1 cellular context compared by ENCODE assay signal in genomic region chr2:28390241-28390856, GRCh38.
TF ChIP-seq lines count a peak whose summit lies in the region.

No MANE protein-coding gene starts in this region.

TF ChIP-seq in HEK293, 187 proteins besides CTCF, POLR2A, EP300 and RAD21 (continued from another document and continues in another):
- TF ChIP-seq ZNF692 (tag by site-specific recombination; IDR thresholded peaks at IDR 0.05) (peak; percentile 15; the same call in 1 of the 2 replicates), OVOL3 (tag by site-specific recombination; IDR thresholded peaks at IDR 0.05) (no peak), ZNF548 (tag by site-specific recombination; IDR thresholded peaks at IDR 0.05) (no peak), ZNF311 (tag by site-specific recombination; IDR thresholded peaks at IDR 0.05; ENCODE audit: borderline replicate concordance) (no peak), OSR2 (tag by site-specific recombination; IDR thresholded peaks at IDR 0.05) (no peak; the same call in 1 of the 2 replicates), ZNF76 (tag by site-specific recombination; IDR thresholded peaks at IDR 0.05; ENCODE audit: borderline replicate concordance, low read depth) (peak; percentile 48; the same call in 1 of the 2 replicates), ELK4 (IDR thresholded peaks at IDR 0.05; ENCODE audit: borderline replicate concordance, low read depth, low read length) (no peak), ZXDB (tag by site-specific recombination; IDR thresholded peaks at IDR 0.05) (no peak), ZNF292 (tag by site-specific recombination; IDR thresholded peaks at IDR 0.05; ENCODE audit: borderline replicate concordance, low read depth) (no peak), ZFP69B (tag by site-specific recombination; IDR thresholded peaks at IDR 0.05) (no peak), ZNF19 (tag by site-specific recombination; IDR thresholded peaks at IDR 0.05; ENCODE audit: low read depth) (no peak), ZFHX2 (tag by site-specific recombination; conservative IDR thresholded peaks at IDR 0.05) (peak; percentile 68), MEIS1 (CRISPR knock-in tag; IDR thresholded peaks at IDR 0.05; ENCODE audit: borderline replicate concordance) (no peak), ZNF449 (tag by site-specific recombination; IDR thresholded peaks at IDR 0.05) (peak; percentile 64; the same call in 1 of the 2 replicates), HOXD13 (CRISPR knock-in tag; IDR thresholded peaks at IDR 0.05; ENCODE audit: borderline replicate concordance) (no peak), ZNF610 (tag by site-specific recombination; IDR thresholded peaks at IDR 0.05; ENCODE audit: borderline replicate concordance) (no peak), HOXA7 (CRISPR knock-in tag; IDR thresholded peaks at IDR 0.05; ENCODE audit: borderline replicate concordance) (no peak), ZNF239 (tag by site-specific recombination; IDR thresholded peaks at IDR 0.05) (no peak), ZBTB17 (tag by site-specific recombination; IDR thresholded peaks at IDR 0.05) (no peak; the same call in 1 of the 2 replicates), ZNF701 (tag by site-specific recombination; IDR thresholded peaks at IDR 0.05) (0 out of 2 replicates have a peak, but pooled peaks have one; percentile 40), ZNF571 (tag by site-specific recombination; IDR thresholded peaks at IDR 0.05) (no peak), ZNF670 (tag by site-specific recombination; IDR thresholded peaks at IDR 0.05; ENCODE audit: low read depth) (no peak), ZNF792 (tag by site-specific recombination; IDR thresholded peaks at IDR 0.05) (no peak), ATF2 (tag by site-specific recombination; IDR thresholded peaks at IDR 0.05; ENCODE audit: low read depth) (no peak), ZNF335 (tag by site-specific recombination; conservative IDR thresholded peaks at IDR 0.05) (0 out of 2 replicates have a peak, but pooled peaks have one; percentile 1), ZNF280C (tag by site-specific recombination; IDR thresholded peaks at IDR 0.05) (no peak), ZNF2 (tag by site-specific recombination; IDR thresholded peaks at IDR 0.05) (no peak), YY1 (tag by site-specific recombination; IDR thresholded peaks at IDR 0.05) (no peak), GLIS1 (tag by site-specific recombination; IDR thresholded peaks at IDR 0.05) (peak; percentile 35; the same call in 1 of the 2 replicates), PRDM1 (tag by site-specific recombination; IDR thresholded peaks at IDR 0.05) (no peak), ZNF266 (tag by site-specific recombination; IDR thresholded peaks at IDR 0.05; ENCODE audit: low read depth) (no peak), KLF9 (tag by site-specific recombination; IDR thresholded peaks at IDR 0.05; ENCODE audit: low read depth) (0 out of 2 replicates have a peak, but pooled peaks have one; percentile 33), ZEB2 (tag by site-specific recombination; IDR thresholded peaks at IDR 0.05) (no peak), ZNF155 (tag by site-specific recombination; IDR thresholded peaks at IDR 0.05) (no peak), SALL2 (tag by site-specific recombination; IDR thresholded peaks at IDR 0.05; ENCODE audit: borderline replicate concordance) (no peak), ZNF830 (tag by site-specific recombination; IDR thresholded peaks at IDR 0.05; ENCODE audit: low read depth) (no peak), BCL6B (tag by site-specific recombination; IDR thresholded peaks at IDR 0.05) (no peak), KLF8 (tag by site-specific recombination; IDR thresholded peaks at IDR 0.05) (peak; percentile 67; the same call in 1 of the 2 replicates)
- TF ChIP-seq, protein P1, sequence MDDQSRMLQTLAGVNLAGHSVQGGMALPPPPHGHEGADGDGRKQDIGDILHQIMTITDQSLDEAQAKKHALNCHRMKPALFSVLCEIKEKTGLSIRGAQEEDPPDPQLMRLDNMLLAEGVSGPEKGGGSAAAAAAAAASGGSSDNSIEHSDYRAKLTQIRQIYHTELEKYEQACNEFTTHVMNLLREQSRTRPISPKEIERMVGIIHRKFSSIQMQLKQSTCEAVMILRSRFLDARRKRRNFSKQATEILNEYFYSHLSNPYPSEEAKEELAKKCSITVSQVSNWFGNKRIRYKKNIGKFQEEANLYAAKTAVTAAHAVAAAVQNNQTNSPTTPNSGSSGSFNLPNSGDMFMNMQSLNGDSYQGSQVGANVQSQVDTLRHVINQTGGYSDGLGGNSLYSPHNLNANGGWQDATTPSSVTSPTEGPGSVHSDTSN (CRISPR knock-in tag; IDR thresholded peaks at IDR 0.05) = 0 out of 2 replicates have a peak, but pooled peaks have one; percentile 29
- TF ChIP-seq, protein P2, sequence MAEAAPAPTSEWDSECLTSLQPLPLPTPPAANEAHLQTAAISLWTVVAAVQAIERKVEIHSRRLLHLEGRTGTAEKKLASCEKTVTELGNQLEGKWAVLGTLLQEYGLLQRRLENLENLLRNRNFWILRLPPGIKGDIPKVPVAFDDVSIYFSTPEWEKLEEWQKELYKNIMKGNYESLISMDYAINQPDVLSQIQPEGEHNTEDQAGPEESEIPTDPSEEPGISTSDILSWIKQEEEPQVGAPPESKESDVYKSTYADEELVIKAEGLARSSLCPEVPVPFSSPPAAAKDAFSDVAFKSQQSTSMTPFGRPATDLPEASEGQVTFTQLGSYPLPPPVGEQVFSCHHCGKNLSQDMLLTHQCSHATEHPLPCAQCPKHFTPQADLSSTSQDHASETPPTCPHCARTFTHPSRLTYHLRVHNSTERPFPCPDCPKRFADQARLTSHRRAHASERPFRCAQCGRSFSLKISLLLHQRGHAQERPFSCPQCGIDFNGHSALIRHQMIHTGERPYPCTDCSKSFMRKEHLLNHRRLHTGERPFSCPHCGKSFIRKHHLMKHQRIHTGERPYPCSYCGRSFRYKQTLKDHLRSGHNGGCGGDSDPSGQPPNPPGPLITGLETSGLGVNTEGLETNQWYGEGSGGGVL (tag by site-specific recombination; IDR thresholded peaks at IDR 0.05) = peak; percentile 51; the same call in 1 of the 2 replicates
- TF ChIP-seq, protein P3, sequence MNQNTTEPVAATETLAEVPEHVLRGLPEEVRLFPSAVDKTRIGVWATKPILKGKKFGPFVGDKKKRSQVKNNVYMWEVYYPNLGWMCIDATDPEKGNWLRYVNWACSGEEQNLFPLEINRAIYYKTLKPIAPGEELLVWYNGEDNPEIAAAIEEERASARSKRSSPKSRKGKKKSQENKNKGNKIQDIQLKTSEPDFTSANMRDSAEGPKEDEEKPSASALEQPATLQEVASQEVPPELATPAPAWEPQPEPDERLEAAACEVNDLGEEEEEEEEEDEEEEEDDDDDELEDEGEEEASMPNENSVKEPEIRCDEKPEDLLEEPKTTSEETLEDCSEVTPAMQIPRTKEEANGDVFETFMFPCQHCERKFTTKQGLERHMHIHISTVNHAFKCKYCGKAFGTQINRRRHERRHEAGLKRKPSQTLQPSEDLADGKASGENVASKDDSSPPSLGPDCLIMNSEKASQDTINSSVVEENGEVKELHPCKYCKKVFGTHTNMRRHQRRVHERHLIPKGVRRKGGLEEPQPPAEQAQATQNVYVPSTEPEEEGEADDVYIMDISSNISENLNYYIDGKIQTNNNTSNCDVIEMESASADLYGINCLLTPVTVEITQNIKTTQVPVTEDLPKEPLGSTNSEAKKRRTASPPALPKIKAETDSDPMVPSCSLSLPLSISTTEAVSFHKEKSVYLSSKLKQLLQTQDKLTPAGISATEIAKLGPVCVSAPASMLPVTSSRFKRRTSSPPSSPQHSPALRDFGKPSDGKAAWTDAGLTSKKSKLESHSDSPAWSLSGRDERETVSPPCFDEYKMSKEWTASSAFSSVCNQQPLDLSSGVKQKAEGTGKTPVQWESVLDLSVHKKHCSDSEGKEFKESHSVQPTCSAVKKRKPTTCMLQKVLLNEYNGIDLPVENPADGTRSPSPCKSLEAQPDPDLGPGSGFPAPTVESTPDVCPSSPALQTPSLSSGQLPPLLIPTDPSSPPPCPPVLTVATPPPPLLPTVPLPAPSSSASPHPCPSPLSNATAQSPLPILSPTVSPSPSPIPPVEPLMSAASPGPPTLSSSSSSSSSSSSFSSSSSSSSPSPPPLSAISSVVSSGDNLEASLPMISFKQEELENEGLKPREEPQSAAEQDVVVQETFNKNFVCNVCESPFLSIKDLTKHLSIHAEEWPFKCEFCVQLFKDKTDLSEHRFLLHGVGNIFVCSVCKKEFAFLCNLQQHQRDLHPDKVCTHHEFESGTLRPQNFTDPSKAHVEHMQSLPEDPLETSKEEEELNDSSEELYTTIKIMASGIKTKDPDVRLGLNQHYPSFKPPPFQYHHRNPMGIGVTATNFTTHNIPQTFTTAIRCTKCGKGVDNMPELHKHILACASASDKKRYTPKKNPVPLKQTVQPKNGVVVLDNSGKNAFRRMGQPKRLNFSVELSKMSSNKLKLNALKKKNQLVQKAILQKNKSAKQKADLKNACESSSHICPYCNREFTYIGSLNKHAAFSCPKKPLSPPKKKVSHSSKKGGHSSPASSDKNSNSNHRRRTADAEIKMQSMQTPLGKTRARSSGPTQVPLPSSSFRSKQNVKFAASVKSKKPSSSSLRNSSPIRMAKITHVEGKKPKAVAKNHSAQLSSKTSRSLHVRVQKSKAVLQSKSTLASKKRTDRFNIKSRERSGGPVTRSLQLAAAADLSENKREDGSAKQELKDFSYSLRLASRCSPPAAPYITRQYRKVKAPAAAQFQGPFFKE (tag by site-specific recombination; IDR thresholded peaks at IDR 0.05; ENCODE audit: borderline replicate concordance) = no peak
- TF ChIP-seq, protein P4, sequence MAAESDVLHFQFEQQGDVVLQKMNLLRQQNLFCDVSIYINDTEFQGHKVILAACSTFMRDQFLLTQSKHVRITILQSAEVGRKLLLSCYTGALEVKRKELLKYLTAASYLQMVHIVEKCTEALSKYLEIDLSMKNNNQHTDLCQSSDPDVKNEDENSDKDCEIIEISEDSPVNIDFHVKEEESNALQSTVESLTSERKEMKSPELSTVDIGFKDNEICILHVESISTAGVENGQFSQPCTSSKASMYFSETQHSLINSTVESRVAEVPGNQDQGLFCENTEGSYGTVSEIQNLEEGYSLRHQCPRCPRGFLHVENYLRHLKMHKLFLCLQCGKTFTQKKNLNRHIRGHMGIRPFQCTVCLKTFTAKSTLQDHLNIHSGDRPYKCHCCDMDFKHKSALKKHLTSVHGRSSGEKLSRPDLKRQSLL (tag by site-specific recombination; IDR thresholded peaks at IDR 0.05) = no peak
